Comparison of ENCODE assay signal across 21 cellular contexts in genomic region chr5:161406880-161407279, GRCh38.
"Had no signal": no experiment of that assay in that cellular context is flagged by ENCODE, and none has a peak within 500 bp of the region (broad histone marks: within the 10 kb centered on the region; RNA-seq: fewer than 3 reads in every experiment).

No MANE protein-coding gene starts in this region.

- H3K27ac ChIP-seq: body of pancreas, heart right ventricle, left ventricle myocardium inferior, neural progenitor cell, thyroid gland, VCaP had no signal

- H3K4me2 ChIP-seq: neural progenitor cell had no signal

- H3K9ac ChIP-seq: neural progenitor cell had no signal

- H3K4me1 Mint-ChIP-seq: activated naive CD8-positive, alpha-beta T cell treated with anti-CD3 and anti-CD28 coated beads, Interleukin-2, amount 10 ng/mL, durations not matched to agents 7 days and 5 days; memory B cell; naive thymus-derived CD8-positive, alpha-beta T cell; neural progenitor cell; T-cell had no signal

- H3K4me1 ChIP-seq: heart right ventricle, left ventricle myocardium inferior, neural progenitor cell, thyroid gland had no signal

- H3K27ac Mint-ChIP-seq: activated naive CD8-positive, alpha-beta T cell treated with anti-CD3 and anti-CD28 coated beads, Interleukin-2, amount 10 ng/mL, durations not matched to agents 7 days and 5 days; memory B cell; naive thymus-derived CD8-positive, alpha-beta T cell; neural progenitor cell; T-cell; T-helper 2 cell treated with Interferon-gamma antibody and Interleukin-4, amounts not matched to agents 5 μg/mL and 100 μg/mL, for 36 hours had no signal

- H2AFZ ChIP-seq: neural progenitor cell had no signal

- ATAC-seq: activated T-cell treated with anti-CD3 and anti-CD28 coated beads, Interleukin-2, amount 50 U/mL, for 4 hours; body of pancreas; heart right ventricle; naive thymus-derived CD8-positive, alpha-beta T cell; T-cell had no signal

- H3K4me3 ChIP-seq: body of pancreas, heart right ventricle, left ventricle myocardium inferior, neural progenitor cell, thyroid gland had no signal

- DNase-seq: activated CD4-positive, CD25-positive, alpha-beta regulatory T cell treated with anti-CD3 and anti-CD28 coated beads, Interleukin-2, amount 50 U/mL, for 72 hours; activated CD8-positive, alpha-beta memory T cell treated with anti-CD3 and anti-CD28 coated beads for 24 hours; activated CD8-positive, alpha-beta memory T cell treated with anti-CD3 and anti-CD28 coated beads, Interleukin-2, amount 50 U/mL, for 48 hours; activated naive CD4-positive, alpha-beta T cell treated with Interleukin-2 at 50 U/mL for 16 hours; activated naive CD8-positive, alpha-beta T cell treated with anti-CD3 and anti-CD28 coated beads, Interleukin-2, amount 10 ng/mL, durations not matched to agents 7 days and 5 days; activated T-cell treated with anti-CD3 and anti-CD28 coated beads, Interleukin-2, amount 50 U/mL, for 4 hours; amygdala; body of pancreas; foreskin fibroblast; heart right ventricle; left ventricle myocardium inferior; naive thymus-derived CD8-positive, alpha-beta T cell; retina; stimulated activated CD4-positive, alpha-beta T cell treated with anti-CD3 and anti-CD28 coated beads, Interleukin-4, amount 100 ng/mL, for 24 hours; stimulated activated naive CD4-positive, alpha-beta T cell treated with Interleukin-2 at 50 U/mL for 16 hours; T-cell; thyroid gland had no signal

- H3K27me3 ChIP-seq: body of pancreas, heart right ventricle, neural progenitor cell, thyroid gland had no signal

- H3K27me3 Mint-ChIP-seq: activated naive CD8-positive, alpha-beta T cell treated with anti-CD3 and anti-CD28 coated beads, Interleukin-2, amount 10 ng/mL, durations not matched to agents 7 days and 5 days; memory B cell; T-cell had no signal

- H3K36me3 ChIP-seq: heart right ventricle, left ventricle myocardium inferior, neural progenitor cell, thyroid gland had no signal

- H3K9me3 ChIP-seq: body of pancreas, heart right ventricle, left ventricle myocardium inferior, thyroid gland had no signal

- H3K4me3 Mint-ChIP-seq: activated naive CD8-positive, alpha-beta T cell treated with anti-CD3 and anti-CD28 coated beads, Interleukin-2, amount 10 ng/mL, durations not matched to agents 7 days and 5 days; activated T-cell treated with anti-CD3 and anti-CD28 coated beads, Interleukin-2, amount 50 U/mL, for 4 hours; memory B cell; naive thymus-derived CD8-positive, alpha-beta T cell; neural progenitor cell; T-cell; T-helper 2 cell treated with Interferon-gamma antibody and Interleukin-4, amounts not matched to agents 5 μg/mL and 100 μg/mL, for 36 hours had no signal

- H3K9me3 Mint-ChIP-seq: activated naive CD8-positive, alpha-beta T cell treated with anti-CD3 and anti-CD28 coated beads, Interleukin-2, amount 10 ng/mL, durations not matched to agents 7 days and 5 days; activated T-cell treated with anti-CD3 and anti-CD28 coated beads, Interleukin-2, amount 50 U/mL, for 4 hours; neural progenitor cell; T-cell; T-helper 2 cell treated with Interferon-gamma antibody and Interleukin-4, amounts not matched to agents 5 μg/mL and 100 μg/mL, for 36 hours had no signal

- H3K36me3 Mint-ChIP-seq: activated naive CD8-positive, alpha-beta T cell treated with anti-CD3 and anti-CD28 coated beads, Interleukin-2, amount 10 ng/mL, durations not matched to agents 7 days and 5 days; memory B cell; naive thymus-derived CD8-positive, alpha-beta T cell; neural progenitor cell; T-cell had no signal
